9 cellular contexts compared by ENCODE assay signal in the genomic region with DNA sequence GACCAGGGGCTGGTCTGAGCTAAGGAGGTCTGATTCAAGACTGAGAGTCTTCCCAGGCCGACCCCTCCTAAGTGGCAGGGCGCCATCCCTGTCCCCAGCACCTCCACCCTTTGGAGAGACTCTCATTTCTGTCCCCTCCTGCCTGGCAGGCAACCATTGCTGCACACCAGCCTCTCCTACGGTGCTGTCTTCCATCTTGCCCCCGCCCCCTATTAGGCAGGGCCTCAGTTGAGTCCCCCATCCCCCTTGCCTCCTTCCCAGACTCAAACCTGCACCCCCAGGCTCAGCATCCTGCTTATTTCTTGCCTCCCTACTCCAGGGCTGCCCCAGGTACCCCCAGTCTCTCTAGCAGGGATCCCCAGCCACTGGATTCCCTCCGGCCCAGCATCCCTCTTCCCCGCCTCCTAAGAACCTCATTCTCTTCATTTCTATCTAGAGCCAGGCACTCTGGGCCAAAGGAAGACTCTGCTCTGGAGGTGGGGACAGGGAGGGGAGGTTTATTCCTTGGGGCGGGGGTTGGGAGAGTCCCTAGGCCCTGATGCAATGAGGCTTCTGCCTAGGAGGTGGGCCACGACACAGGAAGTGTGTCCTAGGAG. TPM values are rescaled to one million over a fixed set of nuclear protein-coding genes. Genes with fewer than 3 reads are reported as not detected.
A peak's percentile ranks its signal among the peaks of the same experiment; 100 is the strongest.
DNase-seq lines count a peak whose midpoint lies in the region; ATAC-seq and TF ChIP-seq lines count a peak whose summit lies in the region.
"Had no signal": no experiment of that assay in that cellular context is flagged by ENCODE, and none has a peak within 500 bp of the region (broad histone marks: within the 10 kb centered on the region; RNA-seq: fewer than 3 reads in every experiment).

No MANE protein-coding gene starts in this region.

- ATAC-seq in HG03378 (IDR thresholded peaks at IDR 0.05; ENCODE audit: unreplicated experiment): no peak
- ATAC-seq in HG02759 (IDR thresholded peaks at IDR 0.05; ENCODE audit: unreplicated experiment): no peak

- H3K9me3 ChIP-seq in iPS-15b (ENCODE audit: control insufficient read depth, insufficient read depth, low read length) (no peaks in the 10 kb centered on the region), stomach (no peaks in the 10 kb centered on the region)

- no peak for TF ChIP-seq CTCF in stomach (IDR thresholded peaks at IDR 0.05)

- 42 to 56% (median 44%) methylated on average over 8 of the region's 8 CpGs for WGBS in stomach, 5 donors

- intact Hi-C loops in stomach (cut with DNase I; ENCODE audit: low total_unique reads): no loop called here

- H3K4me3 ChIP-seq in iPS-15b (ENCODE audit: low read depth, low read length) (peak overlapping the region; percentile 60), stomach (peak overlapping the region; percentile 30 to 56 (median 50))

- no peak for TF ChIP-seq EP300 in stomach (IDR thresholded peaks at IDR 0.05)

- H3K27me3 ChIP-seq in iPS-15b (ENCODE audit: control insufficient read depth, insufficient read depth, low read length): peaks cover 5% of the 10 kb centered on the region
- peaks cover 0 to 32% (median 0%) of the 10 kb centered on the region in 3 donors for H3K27me3 ChIP-seq in stomach

- H3K4me1 ChIP-seq in iPS-15b (ENCODE audit: control insufficient read depth, insufficient read depth, low read length) (peaks cover 8% of the 10 kb centered on the region), stomach (peaks cover 51 to 59% (median 58%) of the 10 kb centered on the region in 4 donors)

- H3K9ac ChIP-seq in iPS-15b (ENCODE audit: low read depth, low read length): peak overlapping the region; percentile 83

- H3K27ac ChIP-seq in stomach: peak overlapping the region; percentile 62 to 85 (median 81)
- H3K27ac ChIP-seq: HL-60 had no signal

- TF ChIP-seq POLR2A in stomach (IDR thresholded peaks at IDR 0.05): no peak

- DNase-seq in NCI-H1417 (lab: John Stamatoyannopoulos, UW) (peak in 2 of 3 experiments; percentile 71 to 92), NCI-H1417 treated with DMSO at 0.1 percent for 48 hours (lab: John Stamatoyannopoulos, UW) (no peak), SK-N-DZ (ENCODE audit: low spot score) (peak; percentile 84), stomach (no peak)
- no peak for DNase-seq in stimulated activated CD4-positive, alpha-beta T cell treated with anti-CD3 and anti-CD28 coated beads, Interleukin-15, amount 100 ng/mL, for 24 hours

- H3K36me3 ChIP-seq in iPS-15b (ENCODE audit: control insufficient read depth, insufficient read depth, low read length): peaks cover 17% of the 10 kb centered on the region
- no peaks in the 10 kb centered on the region for H3K36me3 ChIP-seq in stomach

RNA-seq across cellular contexts. Expression of a gene that starts 1.7 kb away (rescaled TPM):
- 115 and 123 TPM in 2 replicates for polyA plus RNA-seq in SK-N-DZ (2014; cell fraction: cytosol; rRNA removed)
- 163 and 172 TPM in 2 replicates for polyA plus RNA-seq in SK-N-DZ (2014; cell fraction: nucleus; rRNA removed)
- total RNA-seq in stomach: 1 to 10 TPM in 1 of 5 donors, under 1 TPM in 1, not detected in 3; 0.58 to 1.1 TPM
- polyA plus RNA-seq in stomach: 1 to 10 TPM in 1 of 3 donors, under 1 TPM in 2; 0.35 to 1.6 (median 0.92) TPM

RNA-seq across cellular contexts. Expression of a gene that starts 20.1 kb away (rescaled TPM):
- 65.1 and 69.4 TPM in 2 replicates for polyA plus RNA-seq in SK-N-DZ (2014; cell fraction: cytosol; rRNA removed)
- 88.4 and 112 TPM in 2 replicates for polyA plus RNA-seq in SK-N-DZ (2014; cell fraction: nucleus; rRNA removed)
- total RNA-seq in stomach: 10 to 100 TPM in 3 of 5 donors, 1 to 10 TPM in 2; 4.3 to 71.4 (median 14.9) TPM
- polyA plus RNA-seq in stomach: 1 to 10 TPM; 4.9 to 8.0 (median 5.8) TPM

RNA-seq across cellular contexts. Expression of a gene that starts 55.7 kb away (rescaled TPM):
- 990 and 1,061 TPM in 2 replicates for polyA plus RNA-seq in SK-N-DZ (2014; cell fraction: cytosol; rRNA removed)
- polyA plus RNA-seq in SK-N-DZ (2014; cell fraction: nucleus; rRNA removed): 814 and 955 TPM in 2 replicates
- 1,000 to 10,000 TPM in 1 of 5 donors, 100 to 1,000 TPM in 4; 107 to 1,004 (median 523) TPM for total RNA-seq in stomach
- 1,000 to 10,000 TPM in 2 of 3 donors, 100 to 1,000 TPM in 1; 910 to 1,045 (median 1,001) TPM for polyA plus RNA-seq in stomach

Comparison
In these comparisons a context has a peak if more than half of its experiments do, and no peak if none do; other contexts are left out.
1. DNase-seq: peak in NCI-H1417 (2 of 3) and SK-N-DZ (single experiment); none in NCI-H1417 treated with DMSO at 0.1 percent for 48 hours (single experiment), stomach (single experiment) and stimulated activated CD4-positive, alpha-beta T cell treated with anti-CD3 and anti-CD28 coated beads, Interleukin-15, amount 100 ng/mL, for 24 hours (single experiment).